ENCODE assay signal across 21 cellular contexts in genomic region chr2:212359425-212360067, GRCh38.
A peak's percentile ranks its signal among the peaks of the same experiment; 100 is the strongest.
DNase-seq lines count a peak whose midpoint lies in the region; ATAC-seq and TF ChIP-seq lines count a peak whose summit lies in the region.
"Had no signal": no experiment of that assay in that cellular context is flagged by ENCODE, and none has a peak within 500 bp of the region (broad histone marks: within the 10 kb centered on the region; RNA-seq: fewer than 3 reads in every experiment).

No MANE protein-coding gene starts in this region.

- in situ Hi-C loops in SK-MEL-5 (cut with HindIII; ENCODE audit: low pct_unique_long_range_greater_than_20kb, low sequenced_read_pairs): no loop called here

- no peaks in the 10 kb centered on the region for H3K36me3 ChIP-seq in testis (ENCODE audit: low read depth, missing control alignments)
- H3K36me3 ChIP-seq: gastroesophageal sphincter, left ventricle myocardium inferior, thyroid gland had no signal

- intact Hi-C loops in testis (cut with DNase I; ENCODE audit: low total_unique reads): no loop called here

- no peaks in the 10 kb centered on the region for H3K27me3 ChIP-seq in layer of hippocampus (ENCODE audit: control insufficient read depth, insufficient read depth, low read length)
- no peaks in the 10 kb centered on the region for H3K27me3 ChIP-seq in testis
- H3K27me3 ChIP-seq: gastroesophageal sphincter, thyroid gland had no signal

- TF ChIP-seq POLR2A in testis (IDR thresholded peaks at IDR 0.05): no peak

- no peak overlapping the region for H3K4me3 ChIP-seq in testis
- H3K4me3 ChIP-seq: gastroesophageal sphincter, left ventricle myocardium inferior, skin epidermis, thyroid gland had no signal

- peaks cover 10% of the 10 kb centered on the region for H3K4me1 ChIP-seq in testis
- H3K4me1 ChIP-seq: gastroesophageal sphincter had no signal

- H3K9me3 ChIP-seq in testis: no peaks in the 10 kb centered on the region
- H3K9me3 ChIP-seq: gastroesophageal sphincter, left ventricle myocardium inferior, thyroid gland had no signal

- ATAC-seq in HG03139 (IDR thresholded peaks at IDR 0.05; ENCODE audit: unreplicated experiment): no peak
- ATAC-seq: activated CD8-positive, alpha-beta T cell treated with anti-CD3 and anti-CD28 coated beads for 36 hours; activated T-cell treated with anti-CD3 and anti-CD28 coated beads, Interleukin-2, amount 50 U/mL, for 4 hours; gastroesophageal sphincter had no signal

- DNase-seq in NCI-H2227 (lab: John Stamatoyannopoulos, UW; ENCODE audit: unreplicated experiment) (peak; percentile 20), NCI-H2227 treated with DMSO at 0.1 percent for 48 hours (lab: John Stamatoyannopoulos, UW) (no peak), SK-MEL-5 (ENCODE audit: low read depth, low spot score) (peak; percentile 12), testis (no peak), epidermal melanocyte (ENCODE audit: insufficient read length, low spot score) (no peak)
- DNase-seq in stimulated activated CD4-positive, alpha-beta T cell treated with anti-CD3 and anti-CD28 coated beads, Interleukin-4, amount 100 ng/mL, for 4 hours: no peak
- DNase-seq: activated CD4-positive, CD25-positive, alpha-beta regulatory T cell; activated CD8-positive, alpha-beta T cell treated with anti-CD3 and anti-CD28 coated beads for 36 hours; activated naive CD4-positive, alpha-beta T cell treated with anti-CD3 and anti-CD28 coated beads, Interleukin-2, amount 50 U/mL, for 16 hours; activated T-cell treated with anti-CD3 and anti-CD28 coated beads, Interleukin-2, amount 50 U/mL, for 4 hours; C1 segment of cervical spinal cord; DMS79 treated with DMSO at 0.1 percent for 48 hours; Kasumi-1; left ventricle myocardium inferior; NCI-H1436 treated with DMSO at 0.1 percent for 48 hours; SHP77; thyroid gland had no signal

- WGBS in testis, 2 donors: 38 to 56% methylated on average over 3 of the region's 3 CpGs

- H3K27ac ChIP-seq in layer of hippocampus (ENCODE audit: low read depth, low read length) (peak overlapping the region; percentile 40), testis (peak overlapping the region; percentile 40 to 42)
- H3K27ac ChIP-seq: gastroesophageal sphincter, left ventricle myocardium inferior, skin epidermis, thyroid gland had no signal

- no peak for TF ChIP-seq CTCF in testis (IDR thresholded peaks at IDR 0.05)

Comparison
In these comparisons a context has a peak if more than half of its experiments do, and no peak if none do; other contexts are left out.
1. DNase-seq: peak in NCI-H2227 (single experiment) and SK-MEL-5 (single experiment); none in NCI-H2227 treated with DMSO at 0.1 percent for 48 hours (single experiment), testis (single experiment), epidermal melanocyte (single experiment) and stimulated activated CD4-positive, alpha-beta T cell treated with anti-CD3 and anti-CD28 coated beads, Interleukin-4, amount 100 ng/mL, for 4 hours (0 of 2).